ENCODE assay signal across 8 cellular contexts in genomic region chr15:74136584-74137543, GRCh38. TPM values are rescaled to one million over a fixed set of nuclear protein-coding genes. Genes with fewer than 3 reads are reported as not detected.
DNase-seq lines count a peak whose midpoint lies in the region; ATAC-seq and TF ChIP-seq lines count a peak whose summit lies in the region.

No MANE protein-coding gene starts in this region.

- no peaks in the 10 kb centered on the region for H4K20me1 ChIP-seq in MM.1S (ENCODE audit: insufficient read depth, low read length)

- no peaks in the 10 kb centered on the region for H3K79me2 ChIP-seq in MM.1S (ENCODE audit: low read length)

- no peak for TF ChIP-seq EP300 in upper lobe of left lung (IDR thresholded peaks at IDR 0.05)

- H3K4me1 Mint-ChIP-seq in activated T-cell treated with anti-CD3 and anti-CD28 coated beads, Interleukin-2, amount 50 U/mL, for 72 hours (ENCODE audit: low read depth) = peaks cover 36% of the 10 kb centered on the region

- no peaks in the 10 kb centered on the region for H3K9me2 ChIP-seq in MM.1S (replicated peaks; ENCODE audit: insufficient read depth, low read length)

- no peaks in the 10 kb centered on the region for H3F3A ChIP-seq in MM.1S (ENCODE audit: insufficient read depth, low read length)

- peak overlapping the region; percentile 50 to 79 for H3K4me3 Mint-ChIP-seq in activated T-cell treated with anti-CD3 and anti-CD28 coated beads, Interleukin-2, amount 50 U/mL, for 72 hours

- no peak for DNase-seq in activated T-cell treated with anti-CD3 and anti-CD28 coated beads, Interleukin-2, amount 50 U/mL, for 72 hours
- no peak for DNase-seq in activated T-cell treated with anti-CD3 and anti-CD28 coated beads, Interleukin-2, amount 50 U/mL, for 48 hours
- DNase-seq in adipocyte (ENCODE audit: low read depth) = no peak
- DNase-seq in lower lobe of right lung = no peak
- DNase-seq in upper lobe of left lung = no peak
- no peak for DNase-seq in HCEC 1CT
- no peak for DNase-seq in kidney tubule cell (ENCODE audit: low spot score)
- DNase-seq in MM.1S = no peak

- H3K4me3 ChIP-seq in adipocyte (ENCODE audit: low read length) (peak overlapping the region; percentile 69), lower lobe of right lung (peak overlapping the region; percentile 51), upper lobe of left lung (peak overlapping the region in 3 of 4 donors; percentile 33 to 53 (median 47)), MM.1S (ENCODE audit: low read length) (no peak overlapping the region)

- ATAC-seq in activated T-cell treated with anti-CD3 and anti-CD28 coated beads, Interleukin-2, amount 50 U/mL, for 72 hours (replicated peaks in 1 of 2) = no peak
- ATAC-seq in lower lobe of right lung (peak; percentile 7 to 20), upper lobe of left lung (ENCODE audit: low FRiP score in 2 of 2) (peak in 1 of 2 donors; percentile 48)

- no peak for TF ChIP-seq POLR2A in upper lobe of left lung (IDR thresholded peaks at IDR 0.05)

- no peak for TF ChIP-seq CTCF in lower lobe of right lung (IDR thresholded peaks at IDR 0.05)
- TF ChIP-seq CTCF in upper lobe of left lung (IDR thresholded peaks at IDR 0.05) = no peak
- no peak for TF ChIP-seq CTCF in MM.1S (IDR thresholded peaks at IDR 0.05; ENCODE audit: low read length)

- no peak overlapping the region for H3K4me2 ChIP-seq in MM.1S (ENCODE audit: low read depth, low read length)

- H3K4me1 ChIP-seq in adipocyte (ENCODE audit: control insufficient read depth, insufficient read depth, low read length) (peaks cover 15% of the 10 kb centered on the region), lower lobe of right lung (peaks cover 21% of the 10 kb centered on the region), upper lobe of left lung (peaks cover 20 to 42% (median 32%) of the 10 kb centered on the region in 4 donors), MM.1S (ENCODE audit: low read length) (no peaks in the 10 kb centered on the region)

- intact Hi-C loops in lower lobe of right lung (cut with DNase I) = no loop called here

- H3K36me3 Mint-ChIP-seq in activated T-cell treated with anti-CD3 and anti-CD28 coated beads, Interleukin-2, amount 50 U/mL, for 72 hours (ENCODE audit: insufficient read depth in 2 of 2) = no peaks in the 10 kb centered on the region

- peak overlapping the region; percentile 69 for H3K9ac ChIP-seq in adipocyte (ENCODE audit: low read length)
- no peak overlapping the region for H3K9ac ChIP-seq in MM.1S (ENCODE audit: low read length)

- H3K27me3 ChIP-seq in adipocyte (replicated peaks; ENCODE audit: control insufficient read depth, insufficient read depth, low read length) (peaks cover 5% of the 10 kb centered on the region), lower lobe of right lung (ENCODE audit: low read depth) (peaks cover 74% of the 10 kb centered on the region), upper lobe of left lung (peaks cover 0 to 58% (median 27%) of the 10 kb centered on the region in 4 donors), MM.1S (replicated peaks; ENCODE audit: insufficient read depth, low read length) (peaks cover 25% of the 10 kb centered on the region)

- no peak overlapping the region for H3K27ac ChIP-seq in lower lobe of right lung
- H3K27ac ChIP-seq in upper lobe of left lung = peak overlapping the region; percentile 20 to 69 (median 66)
- no peak overlapping the region for H3K27ac ChIP-seq in MM.1S (ENCODE audit: low read length)

- H3K36me3 ChIP-seq in adipocyte (ENCODE audit: control insufficient read depth, insufficient read depth, low read length, severe bottlenecking) (no peaks in the 10 kb centered on the region), lower lobe of right lung (no peaks in the 10 kb centered on the region), upper lobe of left lung (no peaks in the 10 kb centered on the region), MM.1S (replicated peaks; ENCODE audit: insufficient read depth, low read length) (no peaks in the 10 kb centered on the region)

- H3K9me3 ChIP-seq in adipocyte (ENCODE audit: control insufficient read depth, low read length) (no peaks in the 10 kb centered on the region), lower lobe of right lung (no peaks in the 10 kb centered on the region), upper lobe of left lung (no peaks in the 10 kb centered on the region), MM.1S (replicated peaks; ENCODE audit: insufficient read depth, low read length) (no peaks in the 10 kb centered on the region)

- WGBS in upper lobe of left lung, 2 donors = 6% methylated on average over 31 to 40 of the region's 40 CpGs

- no peak overlapping the region for H2AFZ ChIP-seq in MM.1S (ENCODE audit: low read length)

- H3K27ac Mint-ChIP-seq in activated T-cell treated with anti-CD3 and anti-CD28 coated beads, Interleukin-2, amount 50 U/mL, for 72 hours = no peak overlapping the region

- H3K27me3 Mint-ChIP-seq in activated T-cell treated with anti-CD3 and anti-CD28 coated beads, Interleukin-2, amount 50 U/mL, for 72 hours (ENCODE audit: low read depth) = peaks cover 85% of the 10 kb centered on the region

- no peaks in the 10 kb centered on the region for H3K9me3 Mint-ChIP-seq in activated T-cell treated with anti-CD3 and anti-CD28 coated beads, Interleukin-2, amount 50 U/mL, for 72 hours

RNA-seq across cellular contexts. Expression of gene ISLR2, which starts 6.5 kb away (rescaled TPM):
- under 1 TPM in 1 of 2 donors, not detected in 1; 0.62 TPM for total RNA-seq in activated T-cell treated with anti-CD3 and anti-CD28 coated beads, Interleukin-2, amount 50 U/mL, for 72 hours
- 1.2 TPM for total RNA-seq in lower lobe of right lung
- total RNA-seq in upper lobe of left lung = 1 to 10 TPM in 2 of 6 donors, under 1 TPM in 1, not detected in 3; under 0.01 to 2.5 (median 1.3) TPM

RNA-seq across cellular contexts. Expression of gene ISLR, which starts 36.6 kb away (rescaled TPM):
- total RNA-seq in activated T-cell treated with anti-CD3 and anti-CD28 coated beads, Interleukin-2, amount 50 U/mL, for 72 hours = under 1 TPM in 1 of 2 donors, not detected in 1; 0.12 TPM
- total RNA-seq in lower lobe of right lung (24.0 TPM), upper lobe of left lung (10 to 100 TPM; 11.5 to 48.4 (median 21.3) TPM)

RNA-seq across cellular contexts. Expression of gene GOLGA6A, which starts 54.5 kb away (rescaled TPM):
- total RNA-seq in activated T-cell treated with anti-CD3 and anti-CD28 coated beads, Interleukin-2, amount 50 U/mL, for 72 hours = under 1 TPM; 0.46 to 0.53 TPM
- total RNA-seq in lower lobe of right lung (not detected), upper lobe of left lung (under 1 TPM in 1 of 6 donors, not detected in 5; 0.30 TPM)

Comparison
In these comparisons a context has a peak if more than half of its experiments do, and no peak if none do; other contexts are left out.
1. ATAC-seq: peak in lower lobe of right lung (2 of 2); none in activated T-cell treated with anti-CD3 and anti-CD28 coated beads, Interleukin-2, amount 50 U/mL, for 72 hours (0 of 2).
2. H3K27ac ChIP-seq: peak in upper lobe of left lung (4 of 4); none in lower lobe of right lung (single experiment) and MM.1S (single experiment).
3. RNA of gene ISLR, which starts 36.6 kb away (total RNA-seq): 24.0 TPM in lower lobe of right lung (single experiment) and 11.5 to 48.4 TPM in upper lobe of left lung; 0.12 TPM in activated T-cell treated with anti-CD3 and anti-CD28 coated beads, Interleukin-2, amount 50 U/mL, for 72 hours; every median in the first group is over 10 times any median in the second.